19 cellular contexts compared by ENCODE assay signal in the genomic region with DNA sequence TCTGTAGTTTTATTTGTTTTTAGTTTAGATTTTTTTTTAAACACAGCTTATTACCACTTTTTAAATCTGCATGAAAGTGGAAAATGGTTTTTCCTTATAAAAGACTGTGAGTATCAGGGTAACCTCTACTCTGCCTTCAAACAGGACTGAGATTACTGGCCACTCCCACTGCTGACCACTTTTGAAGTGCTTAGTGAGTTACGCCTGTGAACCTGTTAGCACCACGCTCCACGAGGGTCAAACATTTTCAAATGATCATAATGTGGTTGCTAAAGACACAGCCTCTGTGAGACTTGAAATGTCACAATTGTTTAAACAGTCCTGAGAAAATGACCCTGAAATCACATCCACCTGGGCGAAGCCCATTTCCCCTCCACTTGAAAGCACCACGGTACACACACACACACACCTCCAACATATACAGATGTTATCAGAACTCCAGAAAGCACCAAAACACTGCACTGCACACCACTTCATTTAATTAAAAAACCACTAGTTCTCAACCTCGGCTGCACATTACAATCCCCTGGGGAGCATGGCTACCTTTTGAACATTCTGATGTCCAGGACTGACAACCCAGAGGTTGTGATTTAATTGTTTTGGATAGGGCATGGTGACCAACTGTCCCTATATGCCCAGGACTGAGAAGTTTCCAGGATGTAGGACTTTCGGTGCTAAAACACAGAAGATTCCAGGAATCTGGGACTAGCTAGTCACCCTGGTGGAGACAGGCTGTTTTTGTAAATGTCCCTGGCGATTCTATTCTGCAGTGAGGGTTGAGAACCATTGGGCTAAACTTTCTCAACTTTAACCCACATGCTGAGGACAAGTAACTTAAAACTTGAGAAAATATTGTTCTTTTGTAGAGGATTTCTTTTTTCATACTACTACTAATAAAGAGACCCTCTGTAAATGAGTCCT.
DNase-seq lines count a peak whose midpoint lies in the region; ATAC-seq and TF ChIP-seq lines count a peak whose summit lies in the region.
"Had no signal": no experiment of that assay in that cellular context is flagged by ENCODE, and none has a peak within 500 bp of the region (broad histone marks: within the 10 kb centered on the region; RNA-seq: fewer than 3 reads in every experiment).

No MANE protein-coding gene starts in this region.

- TF ChIP-seq CTCF in upper lobe of left lung (IDR thresholded peaks at IDR 0.05) (no peak), PC-3 (conservative IDR thresholded peaks at IDR 0.05; ENCODE audit: low read depth, low read length) (no peak)

- H3K9me3 ChIP-seq in upper lobe of left lung (no peaks in the 10 kb centered on the region), PC-3 (ENCODE audit: low read length) (no peaks in the 10 kb centered on the region)
- H3K9me3 ChIP-seq: SJSA1 had no signal

- H3K4me2 ChIP-seq in PC-3 (ENCODE audit: low read length) = no peak overlapping the region

- no peak for TF ChIP-seq POLR2A in upper lobe of left lung (IDR thresholded peaks at IDR 0.05)

- intact Hi-C loops in PC-3 (cut with micrococcal nuclease) = no loop called here

- H3K4me3 ChIP-seq in upper lobe of left lung = no peak overlapping the region
- no peak overlapping the region for H3K4me3 ChIP-seq in PC-3 (ENCODE audit: low read length)
- H3K4me3 ChIP-seq: SJSA1 had no signal

- POLR2A ChIA-PET in PC-3 (lab: Charles Lee; ENCODE audit: unreplicated experiment) = interaction anchor here (0.6 kb wide), 1 partner anchor 28 kb away, joined by 4 read pairs; no protein-coding TSS in a partner anchor

- H3K4me1 ChIP-seq in upper lobe of left lung (peaks cover 28 to 51% (median 41%) of the 10 kb centered on the region in 4 donors), PC-3 (ENCODE audit: insufficient read depth, low read length) (peaks cover 24% of the 10 kb centered on the region)
- H3K4me1 ChIP-seq: SJSA1 had no signal

- BruUV-seq in PC-3 (replicated peaks; lab: Mats Ljungman, UMichigan) = no TSS peak

- ATAC-seq in upper lobe of left lung (ENCODE audit: low FRiP score in 2 of 2) (peak in 1 of 2 donors; percentile 17), PC-3 (no peak)

- peak in 2 of 3 experiments; percentile 16 to 17 for DNase-seq in NCI-H1417 (lab: John Stamatoyannopoulos, UW)
- DNase-seq in NCI-H1417 treated with DMSO at 0.1 percent for 48 hours (lab: John Stamatoyannopoulos, UW) = no peak
- DNase-seq in SK-N-DZ (ENCODE audit: low spot score) = peak; percentile 82
- peak; percentile 26 for DNase-seq in left kidney (ENCODE audit: low read depth, low spot score)
- DNase-seq in upper lobe of left lung = peak in 1 of 2 donors; percentile 64
- no peak for DNase-seq in PC-3
- no peak for DNase-seq in NCI-H524 (lab: John Stamatoyannopoulos, UW)
- DNase-seq in putamen (ENCODE audit: low spot score) = no peak
- DNase-seq: 8988T; activated CD4-positive, alpha-beta T cell treated with anti-CD3 and anti-CD28 coated beads, Interleukin-2, amount 50 U/mL, for 1 hour; activated naive CD4-positive, alpha-beta T cell treated with anti-CD3 and anti-CD28 coated beads, Interleukin-2, amount 10 ng/mL, durations not matched to agents 7 days and 5 days; CD4-positive, alpha-beta memory T cell; HCEC 1CT; IMR-90; left cardiac atrium; naive B cell; NCI-H1092; NCI-H2171 treated with DMSO at 0.1 percent for 48 hours had no signal

- H3K27ac ChIP-seq in upper lobe of left lung (peak overlapping the region in 3 of 4 donors; percentile 7 to 70 (median 41)), PC-3 (ENCODE audit: low read length) (no peak overlapping the region)
- H3K27ac ChIP-seq: SJSA1 had no signal

- 66 to 68% methylated on average over 8 of the region's 8 CpGs for WGBS in upper lobe of left lung, 2 donors

- H3K27me3 ChIP-seq in upper lobe of left lung (no peaks in the 10 kb centered on the region), PC-3 (ENCODE audit: low read length) (no peaks in the 10 kb centered on the region)
- H3K27me3 ChIP-seq: SJSA1 had no signal

- H3F3A ChIP-seq in PC-3 (ENCODE audit: low read length, unreplicated experiment) = no peaks in the 10 kb centered on the region

- H3K36me3 ChIP-seq in upper lobe of left lung (no peaks in the 10 kb centered on the region), PC-3 (ENCODE audit: low read depth, low read length) (no peaks in the 10 kb centered on the region)
- H3K36me3 ChIP-seq: SJSA1 had no signal

- no peak overlapping the region for H2AFZ ChIP-seq in PC-3 (ENCODE audit: low read length)

- H3K9ac ChIP-seq in PC-3 (ENCODE audit: low read length) = no peak overlapping the region

- TF ChIP-seq EP300 in upper lobe of left lung (IDR thresholded peaks at IDR 0.05) = peak in 1 of 4 donors; percentile 40

- H3K79me2 ChIP-seq in PC-3 (ENCODE audit: low read length) = no peaks in the 10 kb centered on the region

- H4K20me1 ChIP-seq in PC-3 (ENCODE audit: low read length) = no peaks in the 10 kb centered on the region

- CTCF ChIA-PET in PC-3 (lab: Charles Lee) = no interaction called here

- no peaks in the 10 kb centered on the region for H3K9me2 ChIP-seq in PC-3 (replicated peaks; ENCODE audit: low read length)

Comparison
In these comparisons a context has a peak if more than half of its experiments do, and no peak if none do; other contexts are left out.
1. DNase-seq: peak in NCI-H1417 (2 of 3), SK-N-DZ (single experiment) and left kidney (single experiment); none in NCI-H1417 treated with DMSO at 0.1 percent for 48 hours (single experiment), PC-3 (single experiment), NCI-H524 (0 of 2) and putamen (single experiment).